Comparison of ENCODE assay signal across 1 cellular context in genomic region chr9:129952337-129952736, GRCh38.
TF ChIP-seq lines count a peak whose summit lies in the region.

No MANE protein-coding gene starts in this region.

TF ChIP-seq in WTC11, 78 proteins besides CTCF, POLR2A, EP300 and RAD21:
- TF ChIP-seq E2F5 (CRISPR knock-in tag; IDR thresholded peaks at IDR 0.05) (no peak), NR2C2 (CRISPR knock-in tag; IDR thresholded peaks at IDR 0.05) (no peak), FOXK1 (CRISPR knock-in tag; IDR thresholded peaks at IDR 0.05) (no peak), ATF6 (CRISPR knock-in tag; IDR thresholded peaks at IDR 0.05) (no peak), HMGXB4 (CRISPR knock-in tag; IDR thresholded peaks at IDR 0.05) (no peak), E2F4 (CRISPR knock-in tag; IDR thresholded peaks at IDR 0.05; ENCODE audit: borderline replicate concordance, low read depth) (no peak), ZBTB21 (CRISPR knock-in tag; IDR thresholded peaks at IDR 0.05; ENCODE audit: borderline replicate concordance) (no peak), CREM (CRISPR knock-in tag; IDR thresholded peaks at IDR 0.05) (no peak), PRDM15 (CRISPR knock-in tag; IDR thresholded peaks at IDR 0.05) (no peak), CREB1 (CRISPR knock-in tag; IDR thresholded peaks at IDR 0.05) (no peak), STAT6 (CRISPR knock-in tag; conservative IDR thresholded peaks at IDR 0.05; ENCODE audit: low read depth) (no peak), SOX15 (CRISPR knock-in tag; IDR thresholded peaks at IDR 0.05) (no peak), FOXJ3 (CRISPR knock-in tag; IDR thresholded peaks at IDR 0.05; ENCODE audit: borderline replicate concordance) (no peak), USF1 (CRISPR knock-in tag; IDR thresholded peaks at IDR 0.05) (no peak)
TF ChIP-seq in WTC11: peak in this region for 0.
